ENCODE assay signal across 8 cellular contexts in the genomic region with DNA sequence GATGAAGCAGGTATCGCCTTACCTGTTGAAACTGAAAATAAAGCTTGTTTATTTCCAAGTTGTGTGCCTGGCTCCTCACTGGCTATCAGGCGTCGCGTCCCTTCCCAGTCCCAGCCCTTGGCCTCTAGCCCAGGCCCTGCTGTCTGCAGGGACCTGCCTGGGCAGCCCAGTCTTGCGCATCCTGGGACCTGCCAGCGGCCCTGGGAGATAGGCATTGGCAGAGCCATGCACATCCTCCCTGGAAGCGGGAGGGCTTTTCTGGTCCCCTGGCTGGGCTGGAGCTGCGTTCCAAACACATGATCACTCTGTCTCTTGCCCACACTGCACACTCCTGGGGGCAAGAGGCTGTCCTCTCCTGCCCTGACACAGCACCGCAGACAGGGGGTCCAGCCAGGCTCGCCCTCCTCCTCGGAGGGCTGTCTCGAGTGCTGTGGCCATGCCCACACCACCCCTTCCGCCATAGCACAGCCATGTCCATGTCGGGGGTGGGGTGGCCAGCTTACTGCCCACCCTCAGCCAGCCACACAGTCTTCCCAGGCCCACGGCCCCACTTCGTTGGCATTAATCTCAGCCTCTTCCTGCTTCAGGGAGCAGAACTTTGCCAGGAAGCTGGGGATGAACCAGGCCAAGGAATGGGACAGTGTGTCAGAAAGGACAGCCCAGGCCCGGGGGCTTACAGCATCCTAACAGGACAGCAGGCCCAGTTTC. TPM values are rescaled to one million over a fixed set of nuclear protein-coding genes. Genes with fewer than 3 reads are reported as not detected.
"Had no signal": no experiment of that assay in that cellular context is flagged by ENCODE, and none has a peak within 500 bp of the region (broad histone marks: within the 10 kb centered on the region; RNA-seq: fewer than 3 reads in every experiment).

No MANE protein-coding gene starts in this region.

RNA-seq across cellular contexts. Expression of a gene that starts 57.8 kb away (rescaled TPM):
- total RNA-seq: astrocyte, breast epithelium, cerebellum, dermis microvascular lymphatic vessel endothelial cell, epithelial cell of proximal tubule, lower lobe of right lung, renal cortical epithelial cell, subcutaneous adipose tissue had no signal
